Comparison of ENCODE assay signal across 8 cellular contexts in genomic region chr1:231420299-231420958, GRCh38. TPM values are rescaled to one million over a fixed set of nuclear protein-coding genes. Genes with fewer than 3 reads are reported as not detected.
DNase-seq lines count a peak whose midpoint lies in the region; ATAC-seq and TF ChIP-seq lines count a peak whose summit lies in the region.

No MANE protein-coding gene starts in this region.

- no peak overlapping the region for H3K27ac ChIP-seq in SU-DHL-6 (ENCODE audit: low read depth, low read length)
- H3K27ac ChIP-seq in osteoblast (ENCODE audit: low read depth, low read length): peak overlapping the region; percentile 50

- H3K9ac ChIP-seq in SU-DHL-6 (ENCODE audit: low read length): peak overlapping the region; percentile 64

- peaks cover 15% of the 10 kb centered on the region; the same call in 1 of the 2 replicates for H3F3A ChIP-seq in SU-DHL-6 (ENCODE audit: insufficient read depth)

- peaks cover 25% of the 10 kb centered on the region for H3K4me1 ChIP-seq in osteoblast (ENCODE audit: insufficient read depth, low read length)

- TF ChIP-seq CTCF in AG09309 (IDR thresholded peaks at IDR 0.05; ENCODE audit: control insufficient read depth, insufficient read depth, low read depth, low read length, missing control alignments) (no peak), SU-DHL-6 (IDR thresholded peaks at IDR 0.05; ENCODE audit: insufficient read depth, low read length, poor library complexity, severe bottlenecking) (no peak), epithelial cell of proximal tubule (conservative IDR thresholded peaks at IDR 0.05; ENCODE audit: low read depth, low read length) (no peak), osteoblast (IDR thresholded peaks at IDR 0.05; ENCODE audit: extremely low read depth, low read depth, low read length) (no peak)

- peak overlapping the region; percentile 74 for H3K4me2 ChIP-seq in SU-DHL-6 (ENCODE audit: low read depth, low read length, poor library complexity, severe bottlenecking)
- H3K4me2 ChIP-seq in osteoblast (ENCODE audit: insufficient read depth, low read length): peak overlapping the region; percentile 95

- DNase-seq in AG09309 (ENCODE audit: low read depth): no peak
- DNase-seq in H7: peak; percentile 26
- DNase-seq in epithelial cell of proximal tubule (ENCODE audit: low read depth): no peak
- peak; percentile 78 for DNase-seq in osteoblast (ENCODE audit: insufficient read length, low spot score, missing footprints)
- DNase-seq in NCI-H226: no peak

- H2AFZ ChIP-seq in SU-DHL-6 (ENCODE audit: low read depth, low read length, severe bottlenecking) (peak overlapping the region; percentile 45), osteoblast (ENCODE audit: low read length) (peak overlapping the region; percentile 47)

- H3K4me3 ChIP-seq in AG09309 (ENCODE audit: control insufficient read depth, low read depth, low read length) (peak overlapping the region; percentile 81), H7 (ENCODE audit: insufficient read depth, low read depth, low read length) (peak overlapping the region; percentile 79), SU-DHL-6 (ENCODE audit: insufficient read depth, low read length, poor library complexity, severe bottlenecking) (peak overlapping the region; percentile 62), epithelial cell of proximal tubule (ENCODE audit: low read depth, low read length) (peak overlapping the region; percentile 77), osteoblast (ENCODE audit: insufficient read depth, low read length) (peak overlapping the region; percentile 77)

- no peak for ATAC-seq in GM18870 (IDR thresholded peaks at IDR 0.05; ENCODE audit: unreplicated experiment)
- no peak for ATAC-seq in GM21447 (IDR thresholded peaks at IDR 0.05; ENCODE audit: unreplicated experiment)

- H3K36me3 ChIP-seq in H7 (replicated peaks; ENCODE audit: control insufficient read depth, insufficient read depth, low read length) (no peaks in the 10 kb centered on the region), SU-DHL-6 (ENCODE audit: low read length) (peaks cover 4% of the 10 kb centered on the region; the same call in 1 of the 2 replicates), osteoblast (ENCODE audit: insufficient read depth, low read length) (no peaks in the 10 kb centered on the region)

- peaks cover 11% of the 10 kb centered on the region; the same call in 1 of the 2 replicates for H3K79me2 ChIP-seq in SU-DHL-6 (ENCODE audit: insufficient read depth, low read length)
- peaks cover 58% of the 10 kb centered on the region for H3K79me2 ChIP-seq in osteoblast (ENCODE audit: insufficient read depth, low read length)

- no peaks in the 10 kb centered on the region for H3K9me3 ChIP-seq in SU-DHL-6 (ENCODE audit: insufficient read depth, low read length)
- H3K9me3 ChIP-seq in osteoblast (ENCODE audit: low read depth, low read length): no peaks in the 10 kb centered on the region

- H3K9me2 ChIP-seq in SU-DHL-6 (replicated peaks; ENCODE audit: insufficient read depth, low read length): no peaks in the 10 kb centered on the region

- H3K27me3 ChIP-seq in H7 (ENCODE audit: control insufficient read depth, insufficient read depth, low read length) (peaks cover 45% of the 10 kb centered on the region), SU-DHL-6 (ENCODE audit: low read length) (no peaks in the 10 kb centered on the region), osteoblast (ENCODE audit: insufficient read depth, low read length) (no peaks in the 10 kb centered on the region)

- H4K20me1 ChIP-seq in SU-DHL-6 (ENCODE audit: low read depth, low read length) (peaks cover 27% of the 10 kb centered on the region), osteoblast (ENCODE audit: insufficient read depth, low read length) (peaks cover 29% of the 10 kb centered on the region)

RNA-seq across cellular contexts. Expression of gene EGLN1, which starts 1.7 kb away (rescaled TPM):
- total RNA-seq in H7 (2014; rRNA removed; shearing (Covaris generic)): 11.6 and 19.3 TPM in 2 replicates
- total RNA-seq in epithelial cell of proximal tubule (34.5 and 38.6 TPM in 2 replicates), osteoblast (32.1 and 52.5 TPM in 2 replicates)

Comparison
In these comparisons a context has a peak if more than half of its experiments do, and no peak if none do; other contexts are left out.
1. DNase-seq: peak in H7 (single experiment) and osteoblast (single experiment); none in AG09309 (single experiment), epithelial cell of proximal tubule (single experiment) and NCI-H226 (single experiment).
2. Peak in every context shown above with its lines, with median percentiles within 50 percentile points of each other: H3K4me3 ChIP-seq.